Comparison of ENCODE assay signal across 1 cellular context in genomic region chr3:189862385-189863023, GRCh38.
TF ChIP-seq lines count a peak whose summit lies in the region.

No MANE protein-coding gene starts in this region.

TF ChIP-seq in HepG2, 621 proteins besides CTCF, POLR2A, EP300 and RAD21 (continued from another document):
- no peak for TF ChIP-seq CERS6 (CRISPR knock-in tag; IDR thresholded peaks at IDR 0.05)
TF ChIP-seq in HepG2: peak in this region for 0.
